ENCODE assay signal across 12 cellular contexts in genomic region chrX:148133099-148133725, GRCh38.
DNase-seq lines count a peak whose midpoint lies in the region; ATAC-seq and TF ChIP-seq lines count a peak whose summit lies in the region.
"Had no signal": no experiment of that assay in that cellular context is flagged by ENCODE, and none has a peak within 500 bp of the region (broad histone marks: within the 10 kb centered on the region; RNA-seq: fewer than 3 reads in every experiment).

No MANE protein-coding gene starts in this region.

- POLR2A ChIA-PET in HEK293 (lab: Yijun Ruan, JAX): no interaction called here

- CTCF ChIA-PET in HEK293 (lab: Yijun Ruan, JAX): interaction anchor here (1.9 kb wide), 1 partner anchor 1338 kb away, joined by 6 read pairs; no protein-coding TSS in a partner anchor

- H3K4me3 ChIP-seq in HEK293 (ENCODE audit: low read depth, low read length) (no peak overlapping the region), H7 (ENCODE audit: insufficient read depth, low read depth, low read length) (no peak overlapping the region)

- intact Hi-C loops in CD14-positive monocyte (cut with micrococcal nuclease): loop anchor here in 1 of 2 donors (5.0 to 10.0 kb wide), 2 partner anchors 1154 to 1342 kb away; no protein-coding TSS in a partner anchor

- H3K4me1 ChIP-seq in HEK293 (ENCODE audit: control insufficient read depth, insufficient read depth, low read length): no peaks in the 10 kb centered on the region

- H3K9me3 Mint-ChIP-seq in CD14-positive monocyte: peaks cover 0 to 2% (median 0%) of the 10 kb centered on the region in 7 donors
- H3K9me3 Mint-ChIP-seq: activated naive CD8-positive, alpha-beta T cell treated with anti-CD3 and anti-CD28 coated beads, Interleukin-2, amount 50 U/mL, for 24 hours; stimulated activated naive CD8-positive, alpha-beta T cell treated with anti-CD3 and anti-CD28 coated beads, Interleukin-15, amount 100 ng/mL, for 72 hours had no signal

- ATAC-seq in GM18873 (IDR thresholded peaks at IDR 0.05; ENCODE audit: low FRiP score, unreplicated experiment): no peak
- ATAC-seq: activated naive CD8-positive, alpha-beta T cell treated with anti-CD3 and anti-CD28 coated beads, Interleukin-2, amount 50 U/mL, for 24 hours; stimulated activated naive CD8-positive, alpha-beta T cell treated with anti-CD3 and anti-CD28 coated beads, Interleukin-15, amount 100 ng/mL, for 72 hours had no signal

- H3K4me3 Mint-ChIP-seq in CD14-positive monocyte: no peak overlapping the region
- H3K4me3 Mint-ChIP-seq: activated naive CD8-positive, alpha-beta T cell treated with anti-CD3 and anti-CD28 coated beads, Interleukin-2, amount 50 U/mL, for 24 hours; mesothelial cell of epicardium; stimulated activated naive CD8-positive, alpha-beta T cell treated with anti-CD3 and anti-CD28 coated beads, Interleukin-15, amount 100 ng/mL, for 72 hours had no signal

- peak; percentile 33 for TF ChIP-seq CTCF in CD14-positive monocyte (IDR thresholded peaks at IDR 0.05)
- no peak for TF ChIP-seq CTCF in HEK293 (tag by site-specific recombination; IDR thresholded peaks at IDR 0.05)

- H3K4me1 Mint-ChIP-seq in CD14-positive monocyte: no peaks in the 10 kb centered on the region
- H3K4me1 Mint-ChIP-seq: activated naive CD8-positive, alpha-beta T cell treated with anti-CD3 and anti-CD28 coated beads, Interleukin-2, amount 50 U/mL, for 24 hours; stimulated activated naive CD8-positive, alpha-beta T cell treated with anti-CD3 and anti-CD28 coated beads, Interleukin-15, amount 100 ng/mL, for 72 hours had no signal

- H3K27me3 Mint-ChIP-seq in CD14-positive monocyte (ENCODE audit: low read depth in 3 of 3): peaks cover 0 to 1% (median 0%) of the 10 kb centered on the region in 3 donors
- H3K27me3 Mint-ChIP-seq: activated naive CD8-positive, alpha-beta T cell treated with anti-CD3 and anti-CD28 coated beads, Interleukin-2, amount 50 U/mL, for 24 hours; stimulated activated naive CD8-positive, alpha-beta T cell treated with anti-CD3 and anti-CD28 coated beads, Interleukin-15, amount 100 ng/mL, for 72 hours had no signal

- H3K36me3 ChIP-seq in HEK293 (ENCODE audit: control insufficient read depth in 2 of 2, insufficient read depth in 1 of 2, low read length in 2 of 2): no peaks in the 10 kb centered on the region
- no peaks in the 10 kb centered on the region for H3K36me3 ChIP-seq in H7 (replicated peaks; ENCODE audit: control insufficient read depth, insufficient read depth, low read length)

- H3K27me3 ChIP-seq in H7 (ENCODE audit: control insufficient read depth, insufficient read depth, low read length): no peaks in the 10 kb centered on the region

- H3K27ac ChIP-seq in HEK293 (ENCODE audit: extremely low read depth, low read depth, low read length): no peak overlapping the region

- DNase-seq in CD14-positive monocyte (ENCODE audit: low spot score) (no peak), RKO (ENCODE audit: low spot score) (peak; percentile 44), inferior parietal cortex (ENCODE audit: extremely low spot score) (peak; percentile 5), NCI-H2196 treated with DMSO at 0.1 percent for 48 hours (lab: John Stamatoyannopoulos, UW; ENCODE audit: unreplicated experiment) (no peak), H7 (no peak)
- no peak for DNase-seq in effector CD4-positive, alpha-beta T cell
- DNase-seq: activated CD4-positive, alpha-beta T cell treated with anti-CD3 and anti-CD28 coated beads for 48 hours; activated naive CD8-positive, alpha-beta T cell treated with anti-CD3 and anti-CD28 coated beads, Interleukin-2, amount 50 U/mL, for 24 hours; stimulated activated naive CD8-positive, alpha-beta T cell treated with anti-CD3 and anti-CD28 coated beads, Interleukin-15, amount 100 ng/mL, for 72 hours had no signal

- no peaks in the 10 kb centered on the region for H3K36me3 Mint-ChIP-seq in CD14-positive monocyte
- H3K36me3 Mint-ChIP-seq: mesothelial cell of epicardium had no signal

- peak overlapping the region in 1 of 7 donors; percentile 45 for H3K27ac Mint-ChIP-seq in CD14-positive monocyte
- H3K27ac Mint-ChIP-seq: activated naive CD8-positive, alpha-beta T cell treated with anti-CD3 and anti-CD28 coated beads, Interleukin-2, amount 50 U/mL, for 24 hours; mesothelial cell of epicardium; stimulated activated naive CD8-positive, alpha-beta T cell treated with anti-CD3 and anti-CD28 coated beads, Interleukin-15, amount 100 ng/mL, for 72 hours had no signal

- H3K9me3 ChIP-seq in HEK293 (ENCODE audit: control insufficient read depth, insufficient read depth, low read depth, low read length): no peaks in the 10 kb centered on the region

TF ChIP-seq in HEK293, 187 proteins besides CTCF, POLR2A, EP300 and RAD21:
- TF ChIP-seq GLI4 (tag by site-specific recombination; IDR thresholded peaks at IDR 0.05): no peak
- peak; percentile 32 for TF ChIP-seq ZNF654 (tag by site-specific recombination; IDR thresholded peaks at IDR 0.05; ENCODE audit: low read depth)

Comparison
In these comparisons a context has a peak if more than half of its experiments do, and no peak if none do; other contexts are left out.
1. DNase-seq: peak in RKO (single experiment) and inferior parietal cortex (single experiment); none in CD14-positive monocyte (single experiment), effector CD4-positive, alpha-beta T cell (single experiment), NCI-H2196 treated with DMSO at 0.1 percent for 48 hours (single experiment) and H7 (single experiment).